In the genomic region with DNA sequence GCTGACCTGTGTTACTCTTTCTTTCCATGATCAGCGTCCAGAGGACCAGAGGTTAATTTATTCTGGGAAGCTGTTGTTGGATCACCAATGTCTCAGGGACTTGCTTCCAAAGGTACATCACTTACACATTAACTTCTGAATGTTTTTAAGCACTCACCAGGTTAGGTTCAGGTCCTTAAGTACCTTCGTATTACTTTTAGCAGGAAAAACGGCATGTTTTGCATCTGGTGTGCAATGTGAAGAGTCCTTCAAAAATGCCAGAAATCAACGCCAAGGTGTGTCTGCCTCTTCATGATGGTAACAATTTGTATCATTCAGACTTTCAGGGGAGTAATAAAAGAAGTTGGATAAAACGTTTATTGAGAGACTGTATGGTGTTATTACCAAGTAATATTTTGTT, we compare ENCODE assay signal across 11 cellular contexts. TPM values are rescaled to one million over a fixed set of nuclear protein-coding genes. Genes with fewer than 3 reads are reported as not detected.
DNase-seq lines count a peak whose midpoint lies in the region; ATAC-seq and TF ChIP-seq lines count a peak whose summit lies in the region.
"Had no signal": no experiment of that assay in that cellular context is flagged by ENCODE, and none has a peak within 500 bp of the region (broad histone marks: within the 10 kb centered on the region; RNA-seq: fewer than 3 reads in every experiment).

No MANE protein-coding gene starts in this region.

- no peak for TF ChIP-seq CTCF in MM.1S (IDR thresholded peaks at IDR 0.05; ENCODE audit: low read length)
- TF ChIP-seq CTCF in coronary artery (IDR thresholded peaks at IDR 0.05): no peak
- no peak for TF ChIP-seq CTCF in osteocyte (IDR thresholded peaks at IDR 0.05)
- no peak for TF ChIP-seq CTCF in progenitor cell of endocrine pancreas (IDR thresholded peaks at IDR 0.05; ENCODE audit: unreplicated experiment)

- peaks cover 5% of the 10 kb centered on the region for H3K27me3 Mint-ChIP-seq in CD4-positive, CD25-positive, alpha-beta regulatory T cell
- H3K27me3 Mint-ChIP-seq in osteocyte (ENCODE audit: unreplicated experiment) (no peaks in the 10 kb centered on the region), progenitor cell of endocrine pancreas (no peaks in the 10 kb centered on the region)

- H3K27ac Mint-ChIP-seq in CD4-positive, CD25-positive, alpha-beta regulatory T cell: peak overlapping the region; percentile 22 to 95 (median 84)
- H3K27ac Mint-ChIP-seq in osteocyte (ENCODE audit: unreplicated experiment) (peak overlapping the region; percentile 21), progenitor cell of endocrine pancreas (no peak overlapping the region)

- H2AFZ ChIP-seq in MM.1S (ENCODE audit: low read length): no peak overlapping the region

- H3K36me3 Mint-ChIP-seq in CD4-positive, CD25-positive, alpha-beta regulatory T cell: peaks cover 50% of the 10 kb centered on the region
- H3K36me3 Mint-ChIP-seq in osteocyte (ENCODE audit: unreplicated experiment) (peaks cover 67% of the 10 kb centered on the region), progenitor cell of endocrine pancreas (ENCODE audit: insufficient read depth) (peaks cover 31% of the 10 kb centered on the region)

- no peak for DNase-seq in CD4-positive, CD25-positive, alpha-beta regulatory T cell
- DNase-seq in MM.1S (no peak), coronary artery (ENCODE audit: low spot score) (no peak), osteocyte (ENCODE audit: extremely low spot score, unreplicated experiment) (no peak), cerebellar nuclear complex (lab: John Stamatoyannopoulos, UW) (no peak), progenitor cell of endocrine pancreas (ENCODE audit: low spot score, unreplicated experiment) (no peak)
- DNase-seq in stimulated activated CD4-positive, alpha-beta T cell treated with anti-CD3 and anti-CD28 coated beads, Interleukin-4, amount 100 ng/mL, for 24 hours: no peak
- DNase-seq: central memory CD4-positive, alpha-beta T cell had no signal

- peaks cover 67% of the 10 kb centered on the region for H4K20me1 ChIP-seq in MM.1S (ENCODE audit: insufficient read depth, low read length)

- peak overlapping the region; percentile 94 to 99 (median 99) for H3K4me3 Mint-ChIP-seq in CD4-positive, CD25-positive, alpha-beta regulatory T cell
- H3K4me3 Mint-ChIP-seq in osteocyte (ENCODE audit: unreplicated experiment) (peak overlapping the region; percentile 98), progenitor cell of endocrine pancreas (ENCODE audit: low read depth) (no peak overlapping the region)

- ATAC-seq in CD4-positive, CD25-positive, alpha-beta regulatory T cell (ENCODE audit: low read depth in 2 of 2): no peak
- no peak for ATAC-seq in GM21390 (IDR thresholded peaks at IDR 0.05; ENCODE audit: unreplicated experiment)
- ATAC-seq: HCT116 had no signal

- H3K79me2 ChIP-seq in MM.1S (ENCODE audit: low read length): peaks cover 81% of the 10 kb centered on the region

- no peaks in the 10 kb centered on the region for H3K9me3 Mint-ChIP-seq in CD4-positive, CD25-positive, alpha-beta regulatory T cell
- no peaks in the 10 kb centered on the region for H3K9me3 Mint-ChIP-seq in osteocyte (ENCODE audit: unreplicated experiment)
- no peaks in the 10 kb centered on the region for H3K9me3 Mint-ChIP-seq in progenitor cell of endocrine pancreas (ENCODE audit: low read depth)

- peaks cover 73% of the 10 kb centered on the region for H3K4me1 ChIP-seq in CD4-positive, CD25-positive, alpha-beta regulatory T cell (ENCODE audit: control insufficient read depth, insufficient read depth, low read length, poor library complexity, severe bottlenecking)
- H3K4me1 ChIP-seq in MM.1S (ENCODE audit: low read length): peaks cover 38% of the 10 kb centered on the region

- H3K4me3 ChIP-seq in CD4-positive, CD25-positive, alpha-beta regulatory T cell (ENCODE audit: low read depth, low read length): peak overlapping the region; percentile 99
- H3K4me3 ChIP-seq in MM.1S (ENCODE audit: low read length): peak overlapping the region; percentile 95
- peak overlapping the region; percentile 96 for H3K4me3 ChIP-seq in coronary artery

- peaks cover 89% of the 10 kb centered on the region for H3F3A ChIP-seq in MM.1S (ENCODE audit: insufficient read depth, low read length)

- H3K4me2 ChIP-seq in MM.1S (ENCODE audit: low read depth, low read length): peak overlapping the region; percentile 78

- H3K9me3 ChIP-seq in CD4-positive, CD25-positive, alpha-beta regulatory T cell (ENCODE audit: control insufficient read depth in 2 of 2, low read length in 2 of 2): no peaks in the 10 kb centered on the region
- no peaks in the 10 kb centered on the region for H3K9me3 ChIP-seq in MM.1S (replicated peaks; ENCODE audit: insufficient read depth, low read length)

- peak overlapping the region; percentile 89 for H3K27ac ChIP-seq in CD4-positive, CD25-positive, alpha-beta regulatory T cell (ENCODE audit: insufficient read depth, low read length, poor library complexity, severe bottlenecking)
- H3K27ac ChIP-seq in MM.1S (ENCODE audit: low read length) (peak overlapping the region; percentile 100), coronary artery (peak overlapping the region; percentile 4 to 62)

- H3K9ac ChIP-seq in MM.1S (ENCODE audit: low read length): peak overlapping the region; percentile 100

- no peaks in the 10 kb centered on the region for H3K9me2 ChIP-seq in MM.1S (replicated peaks; ENCODE audit: insufficient read depth, low read length)

- no peaks in the 10 kb centered on the region for H3K27me3 ChIP-seq in CD4-positive, CD25-positive, alpha-beta regulatory T cell (ENCODE audit: control insufficient read depth, insufficient read depth, low read length)
- H3K27me3 ChIP-seq in MM.1S (replicated peaks; ENCODE audit: insufficient read depth, low read length): no peaks in the 10 kb centered on the region

- H3K4me1 Mint-ChIP-seq in CD4-positive, CD25-positive, alpha-beta regulatory T cell: peaks cover 33 to 74% (median 57%) of the 10 kb centered on the region in 4 donors
- H3K4me1 Mint-ChIP-seq in osteocyte (ENCODE audit: unreplicated experiment): peaks cover 62% of the 10 kb centered on the region
- peaks cover 22% of the 10 kb centered on the region for H3K4me1 Mint-ChIP-seq in progenitor cell of endocrine pancreas (ENCODE audit: low read depth)

- peaks cover 51% of the 10 kb centered on the region for H3K36me3 ChIP-seq in CD4-positive, CD25-positive, alpha-beta regulatory T cell (ENCODE audit: control insufficient read depth, insufficient read depth, low read length)
- peaks cover 51% of the 10 kb centered on the region for H3K36me3 ChIP-seq in MM.1S (replicated peaks; ENCODE audit: insufficient read depth, low read length)

RNA-seq across cellular contexts. Expression of gene HERPUD1, which starts 3.3 kb away (rescaled TPM):
- 454 TPM for total RNA-seq in CD4-positive, CD25-positive, alpha-beta regulatory T cell
- 100 to 1,000 TPM; 133 to 174 (median 144) TPM for polyA plus RNA-seq in CD4-positive, CD25-positive, alpha-beta regulatory T cell
- total RNA-seq in osteocyte: 251 and 285 TPM in 2 replicates
- 70.0 and 85.9 TPM in 2 replicates for total RNA-seq in progenitor cell of endocrine pancreas

RNA-seq across cellular contexts. Expression of gene CETP, which starts 26.5 kb away (rescaled TPM):
- total RNA-seq in CD4-positive, CD25-positive, alpha-beta regulatory T cell: not detected
- polyA plus RNA-seq in CD4-positive, CD25-positive, alpha-beta regulatory T cell: under 1 TPM in 1 of 4 donors, not detected in 3; 0.27 TPM
- not detected in 2 replicates for total RNA-seq in osteocyte
- not detected in 2 replicates for total RNA-seq in progenitor cell of endocrine pancreas
- total RNA-seq: M059J had no signal

RNA-seq across cellular contexts. Expression of gene NLRC5, which starts 54.2 kb away (rescaled TPM):
- 842 TPM for total RNA-seq in CD4-positive, CD25-positive, alpha-beta regulatory T cell
- polyA plus RNA-seq in CD4-positive, CD25-positive, alpha-beta regulatory T cell: 100 to 1,000 TPM in 1 of 4 donors, 10 to 100 TPM in 3; 75.3 to 112 (median 97.2) TPM
- total RNA-seq in osteocyte (21.1 and 24.7 TPM in 2 replicates), progenitor cell of endocrine pancreas (not detected in 2 replicates)

Comparison
In these comparisons a context has a peak if more than half of its experiments do, and no peak if none do; other contexts are left out.
1. H3K27ac ChIP-seq: peak in every context shown above with its lines; median percentile 100 in MM.1S; 89 in CD4-positive, CD25-positive, alpha-beta regulatory T cell; 33 in coronary artery.
2. RNA of gene NLRC5, which starts 54.2 kb away (total RNA-seq): 842 TPM in CD4-positive, CD25-positive, alpha-beta regulatory T cell (single experiment); 21.1 to 24.7 TPM in osteocyte and not detected in progenitor cell of endocrine pancreas; every median in the first group is over 10 times any median in the second.
3. Peak in every context shown above with its lines, with median percentiles within 50 percentile points of each other: H3K4me3 ChIP-seq.